In genomic region chr20:38220587-38220986, GRCh38 we compare ENCODE assay signal across 1 cellular context.
TF ChIP-seq lines count a peak whose summit lies in the region.

No MANE protein-coding gene starts in this region.

TF ChIP-seq in GM23338, 12 proteins besides CTCF, POLR2A, EP300 and RAD21:
- TF ChIP-seq ZNF462 (CRISPR knock-in tag; IDR thresholded peaks at IDR 0.05) (no peak), ZNF114 (CRISPR knock-in tag; IDR thresholded peaks at IDR 0.05) (no peak), STAT1 (IDR thresholded peaks at IDR 0.05; ENCODE audit: unreplicated experiment) (no peak), ETS1 (IDR thresholded peaks at IDR 0.05) (no peak), CREB1 (CRISPR knock-in tag; IDR thresholded peaks at IDR 0.05; ENCODE audit: low read depth) (no peak), JUNB (IDR thresholded peaks at IDR 0.05; ENCODE audit: unreplicated experiment) (no peak), ZNF331 (CRISPR knock-in tag; IDR thresholded peaks at IDR 0.05; ENCODE audit: low read depth) (no peak), EZH2 (IDR thresholded peaks at IDR 0.05; ENCODE audit: low read depth, unreplicated experiment) (no peak), NANOG (IDR thresholded peaks at IDR 0.05; ENCODE audit: borderline replicate concordance) (no peak), REST (IDR thresholded peaks at IDR 0.05; ENCODE audit: unreplicated experiment) (no peak), EZH2phosphoT487 (IDR thresholded peaks at IDR 0.05; ENCODE audit: unreplicated experiment) (no peak), POLR2AphosphoS5 (IDR thresholded peaks at IDR 0.05; ENCODE audit: low read depth) (no peak)
